9 cellular contexts compared by ENCODE assay signal in the genomic region with DNA sequence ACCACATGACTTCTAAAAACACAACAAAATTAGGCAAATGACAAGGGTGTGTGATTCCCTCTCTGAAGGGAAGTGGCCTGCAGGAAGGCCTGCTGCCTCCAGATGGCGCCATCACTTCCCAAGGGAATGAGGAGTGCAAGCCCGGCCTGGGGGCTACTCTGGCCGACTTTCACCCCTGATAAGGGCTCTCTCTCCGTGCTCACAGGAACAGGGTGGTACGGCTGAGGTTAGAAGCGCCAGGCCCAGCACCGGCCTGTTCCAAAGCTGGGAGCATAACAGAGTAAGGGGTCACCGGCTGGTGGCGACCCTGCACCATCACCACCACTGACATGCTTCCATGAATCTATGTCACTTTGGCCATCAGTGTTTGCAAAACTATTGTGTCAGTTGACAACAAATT. TPM values are rescaled to one million over a fixed set of nuclear protein-coding genes. Genes with fewer than 3 reads are reported as not detected.
DNase-seq lines count a peak whose midpoint lies in the region; ATAC-seq and TF ChIP-seq lines count a peak whose summit lies in the region.
"Had no signal": no experiment of that assay in that cellular context is flagged by ENCODE, and none has a peak within 500 bp of the region (broad histone marks: within the 10 kb centered on the region; RNA-seq: fewer than 3 reads in every experiment).

No MANE protein-coding gene starts in this region.

- ATAC-seq in HG03521 (IDR thresholded peaks at IDR 0.05; ENCODE audit: unreplicated experiment) (no peak), HG02678 (IDR thresholded peaks at IDR 0.05; ENCODE audit: unreplicated experiment) (no peak)

- H3K4me3 ChIP-seq in fibroblast of mammary gland (ENCODE audit: control insufficient read depth, low read depth, low read length), result no peak overlapping the region

- H3K4me1 Mint-ChIP-seq in osteocyte (ENCODE audit: unreplicated experiment), result no peaks in the 10 kb centered on the region

- H3K9me3 Mint-ChIP-seq in osteocyte (ENCODE audit: unreplicated experiment), result no peaks in the 10 kb centered on the region

- H3K36me3 Mint-ChIP-seq in osteocyte (ENCODE audit: unreplicated experiment), result no peaks in the 10 kb centered on the region

- no peak overlapping the region for H3K27ac Mint-ChIP-seq in osteocyte (ENCODE audit: unreplicated experiment)

- H3K4me3 Mint-ChIP-seq in osteocyte (ENCODE audit: unreplicated experiment), result no peak overlapping the region

- no peak overlapping the region for H3K27ac ChIP-seq in RWPE1

- CTCF ChIA-PET in RWPE1 (lab: Yijun Ruan, JAX), result interaction anchor here (0.6 to 1.2 kb wide), 4 partner anchors 11 to 337 kb away, joined by 3 to 7 read pairs (median 3); no protein-coding TSS in a partner anchor

- no peaks in the 10 kb centered on the region for H3K27me3 Mint-ChIP-seq in osteocyte (ENCODE audit: unreplicated experiment)

- DNase-seq in AG20443 (ENCODE audit: low spot score), result peak; percentile 66
- DNase-seq in RWPE1 (ENCODE audit: low spot score), result peak; percentile 32
- DNase-seq in fibroblast of mammary gland (ENCODE audit: low read depth), result peak; percentile 35
- DNase-seq in osteocyte (ENCODE audit: extremely low spot score, unreplicated experiment), result no peak
- no peak for DNase-seq in amniotic stem cell (lab: John Stamatoyannopoulos, UW)

- peak; percentile 75 for TF ChIP-seq CTCF in GM12874 (IDR thresholded peaks at IDR 0.05; ENCODE audit: insufficient read depth, low read depth, low read length)
- TF ChIP-seq CTCF in RWPE1 (conservative IDR thresholded peaks at IDR 0.05; ENCODE audit: low read depth), result peak; percentile 73
- TF ChIP-seq CTCF in fibroblast of mammary gland (conservative IDR thresholded peaks at IDR 0.05; ENCODE audit: control insufficient read depth, insufficient read depth, low read depth, low read length), result peak; percentile 84
- peak; percentile 74 for TF ChIP-seq CTCF in osteocyte (IDR thresholded peaks at IDR 0.05)

- POLR2A ChIA-PET in RWPE1 (lab: Yijun Ruan, JAX; ENCODE audit: low non-redundant PET), result no interaction called here

RNA-seq across cellular contexts. Expression of a gene that starts 13.1 kb away (rescaled TPM):
- not detected in 2 replicates for total RNA-seq in osteocyte
- total RNA-seq: temporal lobe had no signal

RNA-seq across cellular contexts. Expression of a gene that starts 22.8 kb away (rescaled TPM):
- 0.35 and 0.55 TPM in 2 replicates for total RNA-seq in osteocyte

RNA-seq across cellular contexts. Expression of a gene that starts 39.0 kb away (rescaled TPM):
- total RNA-seq in osteocyte, result not detected in 2 replicates
- total RNA-seq: temporal lobe had no signal

Comparison
In these comparisons a context has a peak if more than half of its experiments do, and no peak if none do; other contexts are left out.
1. DNase-seq: peak in AG20443 (single experiment), RWPE1 (single experiment) and fibroblast of mammary gland (single experiment); none in osteocyte (single experiment) and amniotic stem cell (single experiment).
2. Peak in every context shown above with its lines, with median percentiles within 50 percentile points of each other: CTCF ChIP-seq.